Comparison of ENCODE assay signal across 8 cellular contexts in genomic region chr20:1398185-1398584, GRCh38. TPM values are rescaled to one million over a fixed set of nuclear protein-coding genes. Genes with fewer than 3 reads are reported as not detected.
DNase-seq lines count a peak whose midpoint lies in the region; ATAC-seq and TF ChIP-seq lines count a peak whose summit lies in the region.
"Not testable (repeated sequence)": the region's sequence is repeated elsewhere in the genome, so short reads cannot be mapped to it uniquely, and the experiment has no call there.

No MANE protein-coding gene starts in this region.

- intact Hi-C loops in Panc1 (cut with micrococcal nuclease; ENCODE audit: unreplicated experiment), result not testable (repeated sequence)
- intact Hi-C loops in colonic mucosa (cut with DNase I), result loop anchor here (10.0 kb wide), 1 partner anchor 67 kb away; the partner anchor contains the start of gene NSFL1C

- H3K27ac Mint-ChIP-seq in neural progenitor cell, result not testable (repeated sequence)

- not testable (repeated sequence) for H3K4me1 Mint-ChIP-seq in neural progenitor cell

- TF ChIP-seq CTCF in GM12873 (IDR thresholded peaks at IDR 0.05; ENCODE audit: insufficient read depth, low read depth, low read length, missing control alignments) (peak; percentile 27), colonic mucosa (IDR thresholded peaks at IDR 0.05) (peak; percentile 9)
- not testable (repeated sequence) for TF ChIP-seq CTCF in Panc1 (IDR thresholded peaks at IDR 0.05); neural progenitor cell (IDR thresholded peaks at IDR 0.05)

- H3K36me3 ChIP-seq in BLaER1; Panc1 (ENCODE audit: control insufficient read depth, insufficient read depth, low read length); colonic mucosa; neural progenitor cell: not testable (repeated sequence)

- in situ Hi-C loops in Panc1 (cut with HindIII; ENCODE audit: low pct_unique_long_range_greater_than_20kb, low sequenced_read_pairs), result not testable (repeated sequence)

- H3K27me3 ChIP-seq in BLaER1; Panc1 (ENCODE audit: control insufficient read depth, insufficient read depth, low read length); colonic mucosa: not testable (repeated sequence)
- H3K27me3 ChIP-seq in neural progenitor cell, result peaks cover 67% of the 10 kb centered on the region

- not testable (repeated sequence) for ATAC-seq in Panc1

- not testable (repeated sequence) for H3K36me3 Mint-ChIP-seq in neural progenitor cell

- H3K9ac ChIP-seq in BLaER1; colonic mucosa (ENCODE audit: low read depth in 2 of 2, low read length in 2 of 2); neural progenitor cell: not testable (repeated sequence)

- H2AFZ ChIP-seq in neural progenitor cell (replicated peaks), result peak overlapping the region; percentile 50

- not testable (repeated sequence) for BruUV-seq in Panc1 (replicated peaks; lab: Mats Ljungman, UMichigan)

- not testable (repeated sequence) for H3F3A ChIP-seq in neural progenitor cell (ENCODE audit: low read depth)

- CTCF ChIA-PET in Panc1 (lab: Charles Lee), result not testable (repeated sequence)

- not testable (repeated sequence) for H3K9me3 Mint-ChIP-seq in neural progenitor cell

- peak; percentile 34 for DNase-seq in NAMALWA (ENCODE audit: low spot score)
- DNase-seq in Panc1 (ENCODE audit: low read depth, low spot score); colonic mucosa; neural progenitor cell (ENCODE audit: low spot score): not testable (repeated sequence)
- peak; percentile 23 for DNase-seq in kidney glomerular epithelial cell (lab: John Stamatoyannopoulos, UW)
- DNase-seq in ureter (ENCODE audit: low spot score), result peak; percentile 38

- H3K4me2 ChIP-seq in BLaER1, result peak overlapping the region; percentile 69
- not testable (repeated sequence) for H3K4me2 ChIP-seq in neural progenitor cell

- H3K4me3 Mint-ChIP-seq in neural progenitor cell, result not testable (repeated sequence)

- POLR2A ChIA-PET in Panc1 (lab: Charles Lee), result not testable (repeated sequence)

- H3K9me3 ChIP-seq in BLaER1; Panc1 (ENCODE audit: control insufficient read depth, insufficient read depth, low read depth, low read length); colonic mucosa; neural progenitor cell (ENCODE audit: low read depth): not testable (repeated sequence)

- not testable (repeated sequence) for H3K4me3 ChIP-seq in BLaER1; Panc1 (ENCODE audit: low read depth in 2 of 2, low read length in 2 of 2); colonic mucosa; neural progenitor cell

- H3K27ac ChIP-seq in BLaER1, colonic mucosa, neural progenitor cell: not testable (repeated sequence)
- H3K27ac ChIP-seq in Panc1 (ENCODE audit: low read length), result peak overlapping the region; percentile 84

- not testable (repeated sequence) for H3K27me3 Mint-ChIP-seq in neural progenitor cell (ENCODE audit: insufficient read depth, low read depth)

- not testable (repeated sequence) for H3K79me2 ChIP-seq in neural progenitor cell (ENCODE audit: low read depth)

- H3K4me1 ChIP-seq in BLaER1 (peaks cover 68% of the 10 kb centered on the region), Panc1 (ENCODE audit: control insufficient read depth, insufficient read depth, low read length) (peaks cover 41% of the 10 kb centered on the region)
- not testable (repeated sequence) for H3K4me1 ChIP-seq in colonic mucosa, neural progenitor cell

- not testable (repeated sequence) for H4K20me1 ChIP-seq in BLaER1; neural progenitor cell (ENCODE audit: low read depth)

RNA-seq across cellular contexts. Expression of gene FKBP1A, which starts 5.3 kb away (rescaled TPM):
- total RNA-seq in Panc1 (2021; ENCODE audit: unreplicated experiment) (695 TPM), colonic mucosa (100 to 1,000 TPM; 307 to 310 TPM), neural progenitor cell (ENCODE audit: low replicate concordance) (128 and 135 TPM in 2 replicates), ureter (260 TPM)
- 830 TPM for polyA plus RNA-seq in Panc1 (2012; ENCODE audit: insufficient read length)
